Comparison of ENCODE assay signal across 13 cellular contexts in the genomic region with DNA sequence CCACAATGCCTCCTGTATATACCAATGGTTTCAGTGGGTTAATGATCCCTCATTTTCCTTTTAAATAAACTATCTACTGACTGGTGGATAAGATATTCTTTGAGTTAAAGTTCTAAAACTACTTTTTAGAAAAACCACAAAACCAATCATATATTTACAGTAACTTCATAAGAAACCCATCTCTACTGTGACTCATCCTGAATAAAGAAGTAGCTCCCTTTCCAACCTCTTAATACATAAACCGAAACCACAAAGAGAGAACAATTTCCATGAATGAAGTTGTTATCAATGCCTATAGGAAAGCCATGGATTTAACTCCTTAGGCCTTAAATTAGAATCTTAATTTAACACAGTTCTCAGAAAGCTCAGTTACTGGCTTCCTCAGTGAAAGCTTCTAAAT.
A peak's percentile ranks its signal among the peaks of the same experiment; 100 is the strongest.
DNase-seq lines count a peak whose midpoint lies in the region; ATAC-seq, FAIRE-seq and TF ChIP-seq lines count a peak whose summit lies in the region.
"Had no signal": no experiment of that assay in that cellular context is flagged by ENCODE, and none has a peak within 500 bp of the region (broad histone marks: within the 10 kb centered on the region; RNA-seq: fewer than 3 reads in every experiment).

No MANE protein-coding gene starts in this region.

- peak overlapping the region; percentile 67 for H3K4me2 ChIP-seq in PC-3 (ENCODE audit: low read length)

- H3K9me2 ChIP-seq in PC-3 (replicated peaks; ENCODE audit: low read length) = no peaks in the 10 kb centered on the region

- H3K9me3 ChIP-seq in PC-3 (ENCODE audit: low read length) (no peaks in the 10 kb centered on the region), small intestine (ENCODE audit: control insufficient read depth, low read depth) (no peaks in the 10 kb centered on the region)

- no TSS peak for BruUV-seq in PC-3 (replicated peaks; lab: Mats Ljungman, UMichigan)

- CTCF ChIA-PET in PC-3 (lab: Charles Lee) = interaction anchor here (0.6 to 1.0 kb wide), 3 partner anchors 30 to 501 kb away, joined by 3 read pairs; no protein-coding TSS in a partner anchor

- ATAC-seq in activated T-cell treated with anti-CD3 and anti-CD28 coated beads, Interleukin-2, amount 50 U/mL, for 4 hours = peak; percentile 46 to 75
- peak; percentile 85 for ATAC-seq in PC-3
- no peak for ATAC-seq in HG02938 (IDR thresholded peaks at IDR 0.05; ENCODE audit: unreplicated experiment)
- ATAC-seq: left ventricle myocardium superior had no signal

- 0 out of 2 replicates have a peak, but pooled peaks cover 4% of the 10 kb centered on the region for H4K20me1 ChIP-seq in PC-3 (ENCODE audit: low read length)

- no peak for DNase-seq in activated T-cell treated with anti-CD3 and anti-CD28 coated beads, Interleukin-2, amount 50 U/mL, for 4 hours
- no peak for DNase-seq in activated T-cell treated with anti-CD3 and anti-CD28 coated beads for 4 hours
- peak; percentile 48 for DNase-seq in PC-3
- no peak for DNase-seq in HK-2 (ENCODE audit: unreplicated experiment)
- DNase-seq in small intestine = no peak
- DNase-seq: activated effector memory CD4-positive, alpha-beta T cell treated with Interleukin-2 at 50 U/mL for 16 hours; left ventricle myocardium superior; NCI-H2171; stimulated activated CD8-positive, alpha-beta memory T cell treated with anti-CD3 and anti-CD28 coated beads, Interleukin-4, amount 100 ng/mL, for 48 hours had no signal

- H3K4me1 ChIP-seq in PC-3 (ENCODE audit: insufficient read depth, low read length) (peaks cover 19% of the 10 kb centered on the region), small intestine (ENCODE audit: control insufficient read depth in 2 of 2, insufficient read depth in 1 of 2, low read depth in 1 of 2, low read length in 1 of 2) (no peaks in the 10 kb centered on the region)

- H3K9ac ChIP-seq in PC-3 (ENCODE audit: low read length) = no peak overlapping the region

- H3K4me1 Mint-ChIP-seq in activated T-cell treated with anti-CD3 and anti-CD28 coated beads, Interleukin-2, amount 50 U/mL, for 4 hours (ENCODE audit: low read depth) = peaks cover 23% of the 10 kb centered on the region
- peaks cover 21% of the 10 kb centered on the region for H3K4me1 Mint-ChIP-seq in dendritic cell treated with granulocyte-macrophage colony-stimulating factor and Interleukin-4, amounts not matched to agents 40 ng/mL and 50 ng/mL, for 4 days (ENCODE audit: low read depth)
- H3K4me1 Mint-ChIP-seq in stimulated activated naive CD8-positive, alpha-beta T cell treated with anti-CD3 and anti-CD28 coated beads, Interleukin-15, Interleukin-2, amounts not matched to agents 100 ng/mL and 50 ng/mL, for 24 hours (ENCODE audit: low read depth) = peaks cover 48% of the 10 kb centered on the region

- H3F3A ChIP-seq in PC-3 (ENCODE audit: low read length, unreplicated experiment) = peaks cover 5% of the 10 kb centered on the region

- H3K79me2 ChIP-seq in PC-3 (ENCODE audit: low read length) = no peaks in the 10 kb centered on the region

- POLR2A ChIA-PET in PC-3 (lab: Charles Lee; ENCODE audit: unreplicated experiment) = interaction anchor here (0.6 kb wide), 1 partner anchor 27 kb away, joined by 3 read pairs; no protein-coding TSS in a partner anchor

- peaks cover 10% of the 10 kb centered on the region for H3K36me3 Mint-ChIP-seq in activated T-cell treated with anti-CD3 and anti-CD28 coated beads, Interleukin-2, amount 50 U/mL, for 4 hours (ENCODE audit: insufficient read depth)
- no peaks in the 10 kb centered on the region for H3K36me3 Mint-ChIP-seq in dendritic cell treated with granulocyte-macrophage colony-stimulating factor and Interleukin-4, amounts not matched to agents 40 ng/mL and 50 ng/mL, for 4 days (ENCODE audit: low read depth)
- H3K36me3 Mint-ChIP-seq in stimulated activated naive CD8-positive, alpha-beta T cell treated with anti-CD3 and anti-CD28 coated beads, Interleukin-15, Interleukin-2, amounts not matched to agents 100 ng/mL and 50 ng/mL, for 24 hours (ENCODE audit: low read depth) = peaks cover 12% of the 10 kb centered on the region

- WGBS in small intestine, 3 donors = 0 to 77% (median 60%) methylated on average over 1 of the region's 1 CpG

- H3K27ac ChIP-seq in PC-3 (ENCODE audit: low read length) = peak overlapping the region; percentile 70
- no peak overlapping the region for H3K27ac ChIP-seq in small intestine (ENCODE audit: low read depth in 1 of 2, low read length in 1 of 2)

- no peaks in the 10 kb centered on the region for H3K36me3 ChIP-seq in PC-3 (ENCODE audit: low read depth, low read length)
- no peaks in the 10 kb centered on the region for H3K36me3 ChIP-seq in small intestine (ENCODE audit: control insufficient read depth in 2 of 2, insufficient read depth in 2 of 2, low read length in 2 of 2)

- no peak for FAIRE-seq in small intestine (lab: Jason Lieb, UNC)

- peak overlapping the region; percentile 33 for H3K27ac Mint-ChIP-seq in dendritic cell treated with granulocyte-macrophage colony-stimulating factor and Interleukin-4, amounts not matched to agents 40 ng/mL and 50 ng/mL, for 4 days
- peak overlapping the region; percentile 53 for H3K27ac Mint-ChIP-seq in stimulated activated naive CD8-positive, alpha-beta T cell treated with anti-CD3 and anti-CD28 coated beads, Interleukin-15, Interleukin-2, amounts not matched to agents 100 ng/mL and 50 ng/mL, for 24 hours
- H3K27ac Mint-ChIP-seq: CD14-positive monocyte had no signal

- intact Hi-C loops in PC-3 (cut with micrococcal nuclease) = loop anchor here (5.0 to 10.0 kb wide), 4 partner anchors 83 to 401 kb away; a partner anchor contains a TSS
- intact Hi-C loops in dendritic cell treated with granulocyte-macrophage colony-stimulating factor and Interleukin-4, amounts not matched to agents 40 ng/mL and 50 ng/mL, for 4 days (cut with micrococcal nuclease) = loop anchor here (1.0 to 5.0 kb wide), 2 partner anchors 401 to 503 kb away; no protein-coding TSS in a partner anchor

- TF ChIP-seq CTCF in PC-3 (conservative IDR thresholded peaks at IDR 0.05; ENCODE audit: low read depth, low read length) = no peak

- peak overlapping the region; percentile 10 for H3K4me3 Mint-ChIP-seq in activated T-cell treated with anti-CD3 and anti-CD28 coated beads, Interleukin-2, amount 50 U/mL, for 4 hours
- peak overlapping the region; percentile 21 for H3K4me3 Mint-ChIP-seq in dendritic cell treated with granulocyte-macrophage colony-stimulating factor and Interleukin-4, amounts not matched to agents 40 ng/mL and 50 ng/mL, for 4 days
- peak overlapping the region; percentile 15 for H3K4me3 Mint-ChIP-seq in stimulated activated naive CD8-positive, alpha-beta T cell treated with anti-CD3 and anti-CD28 coated beads, Interleukin-15, Interleukin-2, amounts not matched to agents 100 ng/mL and 50 ng/mL, for 24 hours
- H3K4me3 Mint-ChIP-seq: CD14-positive monocyte had no signal

- no peak overlapping the region for H3K4me3 ChIP-seq in PC-3 (ENCODE audit: low read length)
- no peak overlapping the region for H3K4me3 ChIP-seq in small intestine (ENCODE audit: low read depth in 1 of 2, low read length in 2 of 2)

- no peaks in the 10 kb centered on the region for H3K9me3 Mint-ChIP-seq in activated T-cell treated with anti-CD3 and anti-CD28 coated beads, Interleukin-2, amount 50 U/mL, for 4 hours
- no peaks in the 10 kb centered on the region for H3K9me3 Mint-ChIP-seq in dendritic cell treated with granulocyte-macrophage colony-stimulating factor and Interleukin-4, amounts not matched to agents 40 ng/mL and 50 ng/mL, for 4 days
- no peaks in the 10 kb centered on the region for H3K9me3 Mint-ChIP-seq in stimulated activated naive CD8-positive, alpha-beta T cell treated with anti-CD3 and anti-CD28 coated beads, Interleukin-15, Interleukin-2, amounts not matched to agents 100 ng/mL and 50 ng/mL, for 24 hours
- H3K9me3 Mint-ChIP-seq: CD14-positive monocyte had no signal

- H3K27me3 ChIP-seq in PC-3 (ENCODE audit: low read length) (no peaks in the 10 kb centered on the region), small intestine (ENCODE audit: control insufficient read depth in 2 of 2, insufficient read depth in 2 of 2, low read length in 2 of 2) (no peaks in the 10 kb centered on the region)

- H2AFZ ChIP-seq in PC-3 (ENCODE audit: low read length) = no peak overlapping the region

- no peaks in the 10 kb centered on the region for H3K27me3 Mint-ChIP-seq in activated T-cell treated with anti-CD3 and anti-CD28 coated beads, Interleukin-2, amount 50 U/mL, for 4 hours (ENCODE audit: low read depth)
- peaks cover 11% of the 10 kb centered on the region for H3K27me3 Mint-ChIP-seq in dendritic cell treated with granulocyte-macrophage colony-stimulating factor and Interleukin-4, amounts not matched to agents 40 ng/mL and 50 ng/mL, for 4 days
- no peaks in the 10 kb centered on the region for H3K27me3 Mint-ChIP-seq in stimulated activated naive CD8-positive, alpha-beta T cell treated with anti-CD3 and anti-CD28 coated beads, Interleukin-15, Interleukin-2, amounts not matched to agents 100 ng/mL and 50 ng/mL, for 24 hours
